ENCODE assay signal across 2 cellular contexts in genomic region chr1:162912061-162912667, GRCh38.
TF ChIP-seq lines count a peak whose summit lies in the region.

No MANE protein-coding gene starts in this region.

TF ChIP-seq in HEK293T, 16 proteins besides CTCF, POLR2A, EP300 and RAD21 (continued from another document):
- 0 out of 2 replicates have a peak, but pooled peaks have one; percentile 11 for TF ChIP-seq PKNOX1 (IDR thresholded peaks at IDR 0.05)
- TF ChIP-seq SUZ12 (IDR thresholded peaks at IDR 0.05), result no peak
- TF ChIP-seq CTBP1 (IDR thresholded peaks at IDR 0.05; ENCODE audit: borderline replicate concordance), result no peak
- TF ChIP-seq LEF1 (IDR thresholded peaks at IDR 0.05; ENCODE audit: borderline replicate concordance), result no peak

TF ChIP-seq in K562, 482 proteins besides CTCF, POLR2A, EP300 and RAD21 (continued from another document):
- TF ChIP-seq MYC (IDR thresholded peaks at IDR 0.05; ENCODE audit: low read depth, low read length), result no peak
- TF ChIP-seq MYC (CRISPR knock-in tag; IDR thresholded peaks at IDR 0.05; ENCODE audit: borderline replicate concordance, low read depth), result no peak
TF ChIP-seq in K562: peak in this region for 2.
